In the genomic region with DNA sequence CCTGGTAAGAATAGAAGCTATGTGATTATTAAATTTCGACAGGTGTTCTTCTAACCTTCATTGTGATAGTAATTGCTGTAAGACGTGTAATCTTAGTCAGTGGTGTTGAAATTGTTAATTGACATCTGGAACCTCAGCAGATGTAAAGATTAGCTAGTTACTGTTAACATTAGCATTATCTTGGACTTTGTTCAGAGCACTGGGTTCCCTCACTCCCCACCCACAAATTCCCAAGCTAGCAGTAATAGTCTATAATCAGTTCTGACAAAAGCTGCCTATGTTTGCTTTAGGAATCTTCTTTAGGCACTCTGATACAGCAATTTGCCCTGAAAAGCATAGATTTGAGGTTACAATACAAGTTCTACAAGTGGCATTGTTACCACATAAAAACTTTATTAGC, we compare ENCODE assay signal across 25 cellular contexts.
"Had no signal": no experiment of that assay in that cellular context is flagged by ENCODE, and none has a peak within 500 bp of the region (broad histone marks: within the 10 kb centered on the region; RNA-seq: fewer than 3 reads in every experiment).

No MANE protein-coding gene starts in this region.

- H3K27ac Mint-ChIP-seq: dendritic cell treated with granulocyte-macrophage colony-stimulating factor and Interleukin-4, amounts not matched to agents 40 ng/mL and 50 ng/mL, for 4 days; memory B cell; naive thymus-derived CD4-positive, alpha-beta T cell; stimulated activated naive CD8-positive, alpha-beta T cell treated with anti-CD3 and anti-CD28 coated beads, Interleukin-15, amount 100 ng/mL, for 72 hours had no signal

- H3K27me3 ChIP-seq: colonic mucosa, sigmoid colon, transverse colon, upper lobe of right lung, vagina had no signal

- H3K9me3 ChIP-seq: colonic mucosa, esophagus squamous epithelium, prostate gland, sigmoid colon, suprapubic skin, transverse colon, upper lobe of right lung, vagina had no signal

- H3K4me3 ChIP-seq: colonic mucosa, esophagus squamous epithelium, lung, prostate gland, sigmoid colon, skin epidermis, suprapubic skin, transverse colon, upper lobe of right lung, vagina had no signal

- H3K27ac ChIP-seq: colonic mucosa, esophagus squamous epithelium, prostate gland, sigmoid colon, skin epidermis, suprapubic skin, transverse colon, upper lobe of right lung, vagina had no signal

- H3K4me3 Mint-ChIP-seq: dendritic cell treated with granulocyte-macrophage colony-stimulating factor and Interleukin-4, amounts not matched to agents 40 ng/mL and 50 ng/mL, for 4 days; memory B cell; naive thymus-derived CD4-positive, alpha-beta T cell; nephron; stimulated activated naive CD8-positive, alpha-beta T cell treated with anti-CD3 and anti-CD28 coated beads, Interleukin-15, amount 100 ng/mL, for 72 hours had no signal

- H3K4me1 ChIP-seq: colonic mucosa, prostate gland, sigmoid colon, suprapubic skin, transverse colon, upper lobe of right lung, vagina had no signal

- H3K36me3 Mint-ChIP-seq: memory B cell; naive thymus-derived CD4-positive, alpha-beta T cell had no signal

- H3K36me3 ChIP-seq: colonic mucosa, esophagus squamous epithelium, prostate gland, sigmoid colon, suprapubic skin, transverse colon, upper lobe of right lung, vagina had no signal

- H3K4me1 Mint-ChIP-seq: memory B cell; naive thymus-derived CD4-positive, alpha-beta T cell; stimulated activated naive CD8-positive, alpha-beta T cell treated with anti-CD3 and anti-CD28 coated beads, Interleukin-15, amount 100 ng/mL, for 72 hours had no signal

- DNase-seq: colonic mucosa; effector CD8-positive, alpha-beta T cell; erythroblast; esophagus squamous epithelium; kidney; naive thymus-derived CD4-positive, alpha-beta T cell; nucleus accumbens; right cardiac atrium; sigmoid colon; stimulated activated CD4-positive, alpha-beta T cell treated with anti-CD3 and anti-CD28 coated beads, Interleukin-12 subunit alpha, Interleukin-12 subunit beta, amount 100 ng/mL, for 4 hours; stimulated activated CD4-positive, alpha-beta T cell treated with anti-CD3 and anti-CD28 coated beads, Interleukin-1b, Interleukin-23, amount 100 ng/mL, for 48 hours; stimulated activated CD4-positive, alpha-beta T cell treated with anti-CD3 and anti-CD28 coated beads, Interleukin-4, amount 100 ng/mL, for 1 hour; stimulated activated CD8-positive, alpha-beta memory T cell treated with anti-CD3 and anti-CD28 coated beads, Interleukin-4, amount 100 ng/mL, for 48 hours; stimulated activated naive CD4-positive, alpha-beta T cell; stimulated activated naive CD8-positive, alpha-beta T cell treated with anti-CD3 and anti-CD28 coated beads, Interleukin-15, amount 100 ng/mL, for 72 hours; transverse colon; upper lobe of right lung had no signal

- H3K9me3 Mint-ChIP-seq: dendritic cell treated with granulocyte-macrophage colony-stimulating factor and Interleukin-4, amounts not matched to agents 40 ng/mL and 50 ng/mL, for 4 days; memory B cell; nephron; stimulated activated naive CD8-positive, alpha-beta T cell treated with anti-CD3 and anti-CD28 coated beads, Interleukin-15, amount 100 ng/mL, for 72 hours had no signal

- H3K27me3 Mint-ChIP-seq: dendritic cell treated with granulocyte-macrophage colony-stimulating factor and Interleukin-4, amounts not matched to agents 40 ng/mL and 50 ng/mL, for 4 days; stimulated activated naive CD8-positive, alpha-beta T cell treated with anti-CD3 and anti-CD28 coated beads, Interleukin-15, amount 100 ng/mL, for 72 hours had no signal
